Comparison of ENCODE assay signal across 3 cellular contexts in the genomic region with DNA sequence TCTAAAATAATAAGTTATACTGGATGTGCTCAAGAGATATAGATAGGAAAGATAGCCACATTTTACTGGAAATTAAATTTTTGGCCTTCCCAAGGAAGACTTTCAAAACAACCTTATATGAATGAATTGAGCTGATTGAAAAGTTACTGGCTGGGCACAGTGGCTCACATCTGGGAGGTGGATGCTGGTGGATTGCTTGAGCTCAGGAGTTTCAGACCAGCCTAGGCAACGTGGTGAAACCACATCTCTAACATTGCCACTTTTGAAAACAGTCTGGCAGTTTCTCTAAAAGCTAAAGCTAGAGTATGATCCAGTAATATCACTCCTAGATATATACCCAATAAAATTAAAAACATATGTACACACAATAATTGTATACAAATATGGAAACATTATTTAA.
"Had no signal": no experiment of that assay in that cellular context is flagged by ENCODE, and none has a peak within 500 bp of the region (broad histone marks: within the 10 kb centered on the region; RNA-seq: fewer than 3 reads in every experiment).

No MANE protein-coding gene starts in this region.

- ATAC-seq: GM12878 had no signal

- DNase-seq: GDM1, GF-D8 had no signal

- H3K4me3 ChIP-seq: GM12878 had no signal
